Comparison of ENCODE assay signal across 12 cellular contexts in the genomic region with DNA sequence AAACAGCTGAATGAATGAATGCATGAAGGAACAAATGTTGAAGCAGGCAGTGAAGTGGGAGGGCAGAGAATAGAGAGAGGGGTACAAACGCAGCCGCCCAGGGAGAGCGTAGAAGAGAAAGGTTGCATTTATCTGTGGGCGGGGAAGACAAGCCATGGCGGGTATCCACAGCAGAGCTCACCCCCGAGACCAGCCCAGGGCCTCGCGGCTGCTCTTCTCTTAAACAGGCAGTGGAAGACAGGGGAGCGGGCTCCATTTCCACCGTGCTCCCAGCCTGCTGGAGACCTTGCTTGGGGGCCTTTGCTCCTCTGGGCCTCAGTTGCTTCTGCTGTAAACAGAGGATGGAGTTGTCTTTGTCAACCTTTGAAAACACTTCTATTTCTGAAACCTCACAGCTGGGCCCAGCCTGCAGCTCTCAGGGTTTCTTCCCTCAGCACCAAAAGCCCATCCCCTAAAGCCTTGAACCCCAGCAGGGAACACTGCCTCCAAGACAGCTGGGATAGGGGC.
DNase-seq lines count a peak whose midpoint lies in the region; ATAC-seq and TF ChIP-seq lines count a peak whose summit lies in the region.
"Had no signal": no experiment of that assay in that cellular context is flagged by ENCODE, and none has a peak within 500 bp of the region (broad histone marks: within the 10 kb centered on the region; RNA-seq: fewer than 3 reads in every experiment).

No MANE protein-coding gene starts in this region.

- 68 to 71% methylated on average over 10 of the region's 10 CpGs for WGBS in tibial nerve, 2 donors

- no peak for TF ChIP-seq POLR2A in tibial nerve (IDR thresholded peaks at IDR 0.05)

- TF ChIP-seq EP300 in tibial nerve (IDR thresholded peaks at IDR 0.05): no peak

- peaks cover 1% of the 10 kb centered on the region for H3K36me3 Mint-ChIP-seq in activated CD4-positive, alpha-beta T cell treated with anti-CD3 and anti-CD28 coated beads for 36 hours (ENCODE audit: low read depth)
- peaks cover 5% of the 10 kb centered on the region for H3K36me3 Mint-ChIP-seq in activated CD4-positive, alpha-beta memory T cell treated with anti-CD3 and anti-CD28 coated beads for 36 hours

- no peak for DNase-seq in activated CD4-positive, alpha-beta T cell treated with anti-CD3 and anti-CD28 coated beads for 36 hours
- DNase-seq in activated CD4-positive, alpha-beta T cell treated with anti-CD3 and anti-CD28 coated beads, Interleukin-2, amount 50 U/mL, for 48 hours: no peak
- no peak for DNase-seq in activated CD4-positive, alpha-beta memory T cell treated with anti-CD3 and anti-CD28 coated beads for 36 hours
- peak; percentile 81 for DNase-seq in posterior vena cava (ENCODE audit: low spot score)
- no peak for DNase-seq in tibial nerve (ENCODE audit: low spot score in 2 of 2)
- DNase-seq in GM19240 (ENCODE audit: insufficient read length, low spot score): no peak
- DNase-seq: ACHN, NCI-H1694, retina had no signal

- ATAC-seq in activated CD4-positive, alpha-beta T cell treated with anti-CD3 and anti-CD28 coated beads for 36 hours: no peak
- ATAC-seq in HG02759 (IDR thresholded peaks at IDR 0.05; ENCODE audit: unreplicated experiment): peak; percentile 2
- ATAC-seq in GM21825 (IDR thresholded peaks at IDR 0.05; ENCODE audit: unreplicated experiment): no peak

- H3K27ac ChIP-seq in tibial nerve: no peak overlapping the region
- H3K27ac ChIP-seq: hepatocyte had no signal

- H3K9me3 Mint-ChIP-seq in activated CD4-positive, alpha-beta T cell treated with anti-CD3 and anti-CD28 coated beads for 36 hours (ENCODE audit: low read depth): peaks cover 2% of the 10 kb centered on the region
- H3K9me3 Mint-ChIP-seq in activated CD4-positive, alpha-beta memory T cell treated with anti-CD3 and anti-CD28 coated beads for 36 hours: peaks cover 10% of the 10 kb centered on the region

- H3K4me3 Mint-ChIP-seq in activated CD4-positive, alpha-beta T cell treated with anti-CD3 and anti-CD28 coated beads for 36 hours: no peak overlapping the region
- peak overlapping the region; percentile 26 for H3K4me3 Mint-ChIP-seq in activated CD4-positive, alpha-beta memory T cell treated with anti-CD3 and anti-CD28 coated beads for 36 hours

- H3K9me3 ChIP-seq in tibial nerve: no peaks in the 10 kb centered on the region

- H3K4me1 Mint-ChIP-seq in activated CD4-positive, alpha-beta T cell treated with anti-CD3 and anti-CD28 coated beads for 36 hours: peaks cover 71% of the 10 kb centered on the region
- H3K4me1 Mint-ChIP-seq in activated CD4-positive, alpha-beta memory T cell treated with anti-CD3 and anti-CD28 coated beads for 36 hours (ENCODE audit: low read depth): peaks cover 65% of the 10 kb centered on the region

- CTCF ChIA-PET in activated CD4-positive, alpha-beta T cell treated with anti-CD3 and anti-CD28 coated beads for 36 hours (lab: Charles Lee): interaction anchor here (0.6 to 3.6 kb wide), 8 partner anchors 7 to 1110 kb away, joined by 3 to 18 read pairs (median 6); no protein-coding TSS in a partner anchor
- CTCF ChIA-PET in activated CD4-positive, alpha-beta memory T cell treated with anti-CD3 and anti-CD28 coated beads for 36 hours (lab: Charles Lee): interaction anchor here (0.9 to 7.1 kb wide), 7 partner anchors 8 to 405 kb away, joined by 3 to 81 read pairs (median 6); no protein-coding TSS in a partner anchor

- H3K27me3 Mint-ChIP-seq in activated CD4-positive, alpha-beta T cell treated with anti-CD3 and anti-CD28 coated beads for 36 hours: peaks cover 2% of the 10 kb centered on the region
- peaks cover 2% of the 10 kb centered on the region for H3K27me3 Mint-ChIP-seq in activated CD4-positive, alpha-beta memory T cell treated with anti-CD3 and anti-CD28 coated beads for 36 hours

- peaks cover 0 to 35% (median 23%) of the 10 kb centered on the region in 4 donors for H3K4me1 ChIP-seq in tibial nerve

- H3K27me3 ChIP-seq in tibial nerve: no peaks in the 10 kb centered on the region
- H3K27me3 ChIP-seq: hepatocyte had no signal

- no peaks in the 10 kb centered on the region for H3K36me3 ChIP-seq in tibial nerve

- intact Hi-C loops in activated CD4-positive, alpha-beta T cell treated with anti-CD3 and anti-CD28 coated beads for 36 hours (cut with DNase I, micrococcal nuclease): loop anchor here (1.0 to 2.0 kb wide), 4 partner anchors 9 to 405 kb away; no protein-coding TSS in a partner anchor
- intact Hi-C loops in activated CD4-positive, alpha-beta memory T cell treated with anti-CD3 and anti-CD28 coated beads for 36 hours (cut with micrococcal nuclease): loop anchor here (1.0 to 2.0 kb wide), 2 partner anchors 12 to 31 kb away; no protein-coding TSS in a partner anchor
- intact Hi-C loops in posterior vena cava (cut with DNase I): no loop called here

- peak overlapping the region; percentile 79 for H3K27ac Mint-ChIP-seq in activated CD4-positive, alpha-beta T cell treated with anti-CD3 and anti-CD28 coated beads for 36 hours
- H3K27ac Mint-ChIP-seq in activated CD4-positive, alpha-beta memory T cell treated with anti-CD3 and anti-CD28 coated beads for 36 hours: peak overlapping the region; percentile 79

- H3K4me3 ChIP-seq in tibial nerve: no peak overlapping the region
- H3K4me3 ChIP-seq: hepatocyte had no signal

- POLR2A ChIA-PET in activated CD4-positive, alpha-beta T cell treated with anti-CD3 and anti-CD28 coated beads for 36 hours (lab: Charles Lee): interaction anchor here (1.2 to 2.3 kb wide), 3 partner anchors 12 to 743 kb away, joined by 3 to 14 read pairs (median 7); no protein-coding TSS in a partner anchor
- POLR2A ChIA-PET in activated CD4-positive, alpha-beta memory T cell treated with anti-CD3 and anti-CD28 coated beads for 36 hours (lab: Charles Lee): interaction anchor here (0.8 to 3.5 kb wide), 8 partner anchors 11 to 784 kb away, joined by 3 to 33 read pairs (median 4); a partner anchor contains a TSS

- TF ChIP-seq CTCF in tibial nerve (IDR thresholded peaks at IDR 0.05): no peak

Comparison
In these comparisons a context has a peak if more than half of its experiments do, and no peak if none do; other contexts are left out.
1. intact Hi-C loops: an anchor here in activated CD4-positive, alpha-beta T cell treated with anti-CD3 and anti-CD28 coated beads for 36 hours (1.0 to 2.0 kb wide) and activated CD4-positive, alpha-beta memory T cell treated with anti-CD3 and anti-CD28 coated beads for 36 hours (1.0 to 2.0 kb wide); none called in posterior vena cava.